23 cellular contexts compared by ENCODE assay signal in the genomic region with DNA sequence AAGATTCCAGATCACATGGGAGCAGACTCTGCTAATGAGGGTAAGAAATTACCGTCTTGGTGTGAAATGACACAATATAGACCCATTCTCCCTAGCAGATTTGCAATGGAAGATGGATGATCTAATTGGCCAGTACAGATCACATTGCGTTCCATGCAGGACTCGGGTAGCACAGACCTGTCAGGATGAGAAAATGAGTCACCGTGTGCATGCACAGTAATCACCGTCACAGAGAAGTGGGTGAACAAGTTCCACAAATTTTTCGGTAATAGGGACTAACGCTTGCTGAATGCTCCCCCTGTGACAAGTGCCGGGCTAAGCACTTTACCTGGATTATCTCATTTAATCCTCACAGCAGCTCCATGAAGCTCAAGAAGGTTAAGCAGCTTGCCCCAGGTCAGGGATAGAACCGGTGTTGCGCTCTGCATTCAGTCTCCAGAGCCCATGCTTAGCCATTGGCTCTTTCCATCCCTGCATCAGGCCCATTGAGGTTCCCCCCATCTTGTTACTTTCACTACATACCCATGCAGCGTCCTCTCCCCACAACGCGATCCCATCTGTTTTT.
"Had no signal": no experiment of that assay in that cellular context is flagged by ENCODE, and none has a peak within 500 bp of the region (broad histone marks: within the 10 kb centered on the region; RNA-seq: fewer than 3 reads in every experiment).

No MANE protein-coding gene starts in this region.

- H3K27ac ChIP-seq: epithelial cell of prostate, esophagus squamous epithelium, gastrocnemius medialis, prostate gland, right atrium auricular region, sigmoid colon, testis, tibial artery, upper lobe of left lung had no signal

- H3K4me1 ChIP-seq: prostate gland, testis, upper lobe of left lung had no signal

- H3K9me3 Mint-ChIP-seq: naive thymus-derived CD8-positive, alpha-beta T cell; nephron progenitor cell; stimulated activated memory B cell treated with anti-CD40 and anti-IgM and Interleukin-4, amounts not matched to agents 10 μg/mL and 1 μg/mL and 100 μg/mL, for 72 hours had no signal

- ATAC-seq: gastrocnemius medialis; left lobe of liver; naive thymus-derived CD8-positive, alpha-beta T cell; stimulated activated memory B cell treated with anti-CD40 and anti-IgM and Interleukin-4, amounts not matched to agents 10 μg/mL and 1 μg/mL and 100 μg/mL, for 72 hours; stimulated activated naive CD8-positive, alpha-beta T cell treated with anti-CD3 and anti-CD28 coated beads, Interleukin-15, Interleukin-2, amounts not matched to agents 100 U/mL and 50 U/mL, for 24 hours had no signal

- DNase-seq: dorsolateral prefrontal cortex; effector CD4-positive, alpha-beta T cell; esophagus squamous epithelium; gastrocnemius medialis; kidney; mesendoderm; naive thymus-derived CD8-positive, alpha-beta T cell; nephron progenitor cell; nucleus accumbens; sigmoid colon; stimulated activated CD4-positive, alpha-beta T cell treated with anti-CD3 and anti-CD28 coated beads, Interleukin-4, amount 100 ng/mL, for 4 hours; stimulated activated naive CD8-positive, alpha-beta T cell treated with anti-CD3 and anti-CD28 coated beads, Interleukin-15, Interleukin-2, amounts not matched to agents 100 U/mL and 50 U/mL, for 24 hours; substantia nigra; testis; tibial artery; upper lobe of left lung had no signal

- H3K27me3 Mint-ChIP-seq: naive thymus-derived CD8-positive, alpha-beta T cell had no signal

- H3K4me3 Mint-ChIP-seq: naive thymus-derived CD8-positive, alpha-beta T cell; nephron progenitor cell; stimulated activated memory B cell treated with anti-CD40 and anti-IgM and Interleukin-4, amounts not matched to agents 10 μg/mL and 1 μg/mL and 100 μg/mL, for 72 hours had no signal

- FAIRE-seq: colon, kidney, urothelium cell line had no signal

- H3K4me1 Mint-ChIP-seq: stimulated activated memory B cell treated with anti-CD40 and anti-IgM and Interleukin-4, amounts not matched to agents 10 μg/mL and 1 μg/mL and 100 μg/mL, for 72 hours had no signal

- H3K36me3 Mint-ChIP-seq: stimulated activated memory B cell treated with anti-CD40 and anti-IgM and Interleukin-4, amounts not matched to agents 10 μg/mL and 1 μg/mL and 100 μg/mL, for 72 hours had no signal

- H3K27ac Mint-ChIP-seq: nephron progenitor cell; stimulated activated memory B cell treated with anti-CD40 and anti-IgM and Interleukin-4, amounts not matched to agents 10 μg/mL and 1 μg/mL and 100 μg/mL, for 72 hours had no signal

- H3K9me3 ChIP-seq: esophagus squamous epithelium, gastrocnemius medialis, prostate gland, right atrium auricular region, sigmoid colon, testis, tibial artery, upper lobe of left lung had no signal

- H3K36me3 ChIP-seq: esophagus squamous epithelium, gastrocnemius medialis, prostate gland, right atrium auricular region, sigmoid colon, tibial artery, upper lobe of left lung had no signal

- H3K27me3 ChIP-seq: dorsolateral prefrontal cortex, esophagus squamous epithelium, gastrocnemius medialis, right atrium auricular region, sigmoid colon, testis, tibial artery, upper lobe of left lung had no signal

- H3K4me3 ChIP-seq: dorsolateral prefrontal cortex, esophagus squamous epithelium, gastrocnemius medialis, prostate gland, right atrium auricular region, sigmoid colon, testis, tibial artery, upper lobe of left lung had no signal
